ENCODE assay signal across 17 cellular contexts in genomic region chr1:221457706-221458429, GRCh38.
DNase-seq lines count a peak whose midpoint lies in the region; ATAC-seq lines count a peak whose summit lies in the region.
"Had no signal": no experiment of that assay in that cellular context is flagged by ENCODE, and none has a peak within 500 bp of the region (broad histone marks: within the 10 kb centered on the region; RNA-seq: fewer than 3 reads in every experiment).

No MANE protein-coding gene starts in this region.

- ATAC-seq in left ventricle myocardium superior (peak; percentile 59), sciatic nerve (peak; percentile 41), HG03378 (IDR thresholded peaks at IDR 0.05; ENCODE audit: unreplicated experiment) (no peak)

- H3K4me1 ChIP-seq in adipocyte (ENCODE audit: control insufficient read depth, insufficient read depth, low read length) = peaks cover 29% of the 10 kb centered on the region
- H3K4me1 ChIP-seq: adrenal gland, Caco-2 had no signal

- peak overlapping the region; percentile 37 for H3K9ac ChIP-seq in adipocyte (ENCODE audit: low read length)

- DNase-seq in EH (ENCODE audit: low read depth) (peak; percentile 26), adipocyte (ENCODE audit: low read depth) (peak; percentile 60), left ventricle myocardium superior (no peak), sciatic nerve (ENCODE audit: low spot score) (no peak), C1 segment of cervical spinal cord (lab: John Stamatoyannopoulos, UW) (no peak), islet precursor cell (no peak), NCI-H2196 treated with DMSO at 0.1 percent for 48 hours (lab: John Stamatoyannopoulos, UW; ENCODE audit: unreplicated experiment) (no peak)
- DNase-seq: activated CD4-positive, alpha-beta memory T cell treated with anti-CD3 and anti-CD28 coated beads, Interleukin-2, amount 10 ng/mL, durations not matched to agents 7 days and 5 days; adrenal gland; Caco-2; endodermal cell; GDM1; H7; head of caudate nucleus; NCI-H1417 treated with DMSO at 0.1 percent for 48 hours; WERI-Rb-1 had no signal

- intact Hi-C loops in left ventricle myocardium superior (cut with micrococcal nuclease) (no loop called here), sciatic nerve (cut with DNase I) (loop anchor here (5.0 kb wide), 1 partner anchor 1114 kb away; no protein-coding TSS in a partner anchor)

- no peaks in the 10 kb centered on the region for H3K27me3 ChIP-seq in adipocyte (replicated peaks; ENCODE audit: control insufficient read depth, insufficient read depth, low read length)
- H3K27me3 ChIP-seq: adrenal gland had no signal

- no peaks in the 10 kb centered on the region for H3K9me3 ChIP-seq in adipocyte (ENCODE audit: control insufficient read depth, low read length)
- H3K9me3 ChIP-seq: adrenal gland, Caco-2 had no signal

- H3K36me3 ChIP-seq in adipocyte (ENCODE audit: control insufficient read depth, insufficient read depth, low read length, severe bottlenecking) = no peaks in the 10 kb centered on the region
- H3K36me3 ChIP-seq: adrenal gland, WERI-Rb-1 had no signal

- H3K4me3 ChIP-seq in adipocyte (ENCODE audit: low read length) = peak overlapping the region; percentile 38
- H3K4me3 ChIP-seq: adrenal gland had no signal

Comparison
In these comparisons a context has a peak if more than half of its experiments do, and no peak if none do; other contexts are left out.
1. DNase-seq: peak in EH (single experiment) and adipocyte (single experiment); none in left ventricle myocardium superior (single experiment), sciatic nerve (single experiment), C1 segment of cervical spinal cord (0 of 14), islet precursor cell (single experiment) and NCI-H2196 treated with DMSO at 0.1 percent for 48 hours (single experiment).